Comparison of ENCODE assay signal across 8 cellular contexts in genomic region chr18:43571078-43571689, GRCh38.
DNase-seq lines count a peak whose midpoint lies in the region; ATAC-seq, FAIRE-seq and TF ChIP-seq lines count a peak whose summit lies in the region.

No MANE protein-coding gene starts in this region.

- peak; percentile 62 for DNase-seq in AG20443 (ENCODE audit: low spot score)
- DNase-seq in GM18507 (ENCODE audit: extremely low spot score, insufficient read length, low read depth) = no peak
- peak; percentile 54 for DNase-seq in NCI-H774 (lab: John Stamatoyannopoulos, UW)
- DNase-seq in choroid plexus epithelial cell (ENCODE audit: low read depth) = peak; percentile 75
- DNase-seq in medulla oblongata (ENCODE audit: extremely low spot score) = peak; percentile 79
- DNase-seq in activated naive CD4-positive, alpha-beta T cell (lab: John Stamatoyannopoulos, UW) = no peak
- DNase-seq in NCI-H524 treated with DMSO at 0.1 percent for 48 hours (lab: John Stamatoyannopoulos, UW) = no peak

- peak; percentile 66 for TF ChIP-seq CTCF in choroid plexus epithelial cell (conservative IDR thresholded peaks at IDR 0.05; ENCODE audit: low read depth, low read length)

- peak; percentile 60 for FAIRE-seq in GM18507 (lab: Jason Lieb, UNC)

- no peak overlapping the region for H3K4me3 ChIP-seq in choroid plexus epithelial cell (ENCODE audit: low read depth, low read length)

- peak; percentile 45 for ATAC-seq in HG03469 (IDR thresholded peaks at IDR 0.05; ENCODE audit: unreplicated experiment)

Comparison
In these comparisons a context has a peak if more than half of its experiments do, and no peak if none do; other contexts are left out.
1. DNase-seq: peak in AG20443 (single experiment), NCI-H774 (single experiment), choroid plexus epithelial cell (single experiment) and medulla oblongata (single experiment); none in GM18507 (single experiment), activated naive CD4-positive, alpha-beta T cell (0 of 4) and NCI-H524 treated with DMSO at 0.1 percent for 48 hours (single experiment).